ENCODE assay signal across 17 cellular contexts in the genomic region with DNA sequence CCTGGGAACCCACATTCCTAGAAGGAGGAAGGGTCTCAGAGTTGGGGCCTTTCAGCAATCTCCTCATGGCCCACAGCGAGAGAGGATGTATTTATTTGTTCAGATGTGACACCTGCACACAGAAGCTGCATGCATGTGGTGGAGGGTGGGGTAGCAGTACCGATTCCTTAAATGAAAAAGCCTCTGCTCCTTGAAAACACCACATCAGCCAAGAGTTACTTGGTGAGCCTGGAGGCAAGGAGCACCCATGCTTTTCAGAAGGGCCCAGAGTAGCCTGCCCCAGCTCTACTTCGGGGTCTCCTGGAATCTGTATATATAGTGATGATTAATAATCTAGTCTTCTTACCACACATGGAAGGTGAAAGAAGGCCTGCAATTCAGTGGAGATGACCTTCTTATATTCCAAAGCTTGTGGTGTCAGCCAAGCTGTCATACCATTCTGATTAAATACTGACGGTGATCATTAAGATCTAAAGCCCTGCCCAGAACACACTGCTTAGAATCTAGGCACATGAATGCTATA. TPM values are rescaled to one million over a fixed set of nuclear protein-coding genes. Genes with fewer than 3 reads are reported as not detected.
DNase-seq lines count a peak whose midpoint lies in the region; ATAC-seq and TF ChIP-seq lines count a peak whose summit lies in the region.
"Had no signal": no experiment of that assay in that cellular context is flagged by ENCODE, and none has a peak within 500 bp of the region (broad histone marks: within the 10 kb centered on the region; RNA-seq: fewer than 3 reads in every experiment).

No MANE protein-coding gene starts in this region.

- no peaks in the 10 kb centered on the region for H3K79me2 ChIP-seq in fibroblast of lung (ENCODE audit: control insufficient read depth, insufficient read depth, low read length)

- H3K27ac ChIP-seq in RWPE2 (ENCODE audit: poor library complexity, severe bottlenecking) = peak overlapping the region; percentile 56
- H3K27ac ChIP-seq in fibroblast of lung (ENCODE audit: insufficient read depth, low read length) = peak overlapping the region; percentile 68
- peak overlapping the region; percentile 87 for H3K27ac ChIP-seq in psoas muscle
- H3K27ac ChIP-seq in CD8-positive, alpha-beta memory T cell (ENCODE audit: low read depth, low read length) = no peak overlapping the region

- TF ChIP-seq CTCF in RWPE2 (IDR thresholded peaks at IDR 0.05; ENCODE audit: poor library complexity, severe bottlenecking) (no peak), fibroblast of lung (conservative IDR thresholded peaks at IDR 0.05 in 1 of 2, IDR thresholded peaks at IDR 0.05 in 1 of 2; ENCODE audit: low read depth in 1 of 2, low read length in 2 of 2) (no peak), psoas muscle (IDR thresholded peaks at IDR 0.05) (no peak), BE2C (IDR thresholded peaks at IDR 0.05; ENCODE audit: low read depth, low read length) (no peak)

- no peak overlapping the region for H3K4me3 ChIP-seq in RWPE2 (ENCODE audit: severe bottlenecking)
- H3K4me3 ChIP-seq in fibroblast of lung (replicated peaks in 1 of 4; ENCODE audit: control extremely low read depth in 1 of 4, insufficient read depth in 1 of 4, low read depth in 3 of 4, low read length in 4 of 4) = no peak overlapping the region
- H3K4me3 ChIP-seq in psoas muscle = no peak overlapping the region
- no peak overlapping the region for H3K4me3 ChIP-seq in CD8-positive, alpha-beta memory T cell (ENCODE audit: low read length)
- no peak overlapping the region for H3K4me3 ChIP-seq in BE2C (ENCODE audit: low read depth, low read length)
- H3K4me3 ChIP-seq: BLaER1 treated with 17β-estradiol and CSF1 and Interleukin-3, amounts not matched to agents 10 nM and 100 nM had no signal

- intact Hi-C loops in psoas muscle (cut with DNase I) = no loop called here

- 53 to 69% (median 60%) methylated on average over 4 of the region's 4 CpGs for WGBS in psoas muscle, 3 donors

- H4K20me1 ChIP-seq in fibroblast of lung (ENCODE audit: control insufficient read depth, extremely low read depth, insufficient read depth, low read length) = no peaks in the 10 kb centered on the region
- H4K20me1 ChIP-seq: BLaER1 treated with 17β-estradiol and CSF1 and Interleukin-3, amounts not matched to agents 10 nM and 100 nM had no signal

- H2AFZ ChIP-seq in fibroblast of lung (ENCODE audit: low read length) = no peak overlapping the region

- peaks cover 13% of the 10 kb centered on the region for H3K4me1 ChIP-seq in RWPE2 (ENCODE audit: insufficient read depth, poor library complexity, severe bottlenecking)
- H3K4me1 ChIP-seq in fibroblast of lung (ENCODE audit: control insufficient read depth, extremely low read depth, insufficient read depth, low read length) = peaks cover 15% of the 10 kb centered on the region
- peaks cover 40% of the 10 kb centered on the region for H3K4me1 ChIP-seq in psoas muscle
- H3K4me1 ChIP-seq in CD8-positive, alpha-beta memory T cell (ENCODE audit: insufficient read depth, low read length) = no peaks in the 10 kb centered on the region
- H3K4me1 ChIP-seq in BE2C = no peaks in the 10 kb centered on the region; the same call in 1 of the 2 replicates

- ATAC-seq in RWPE2 (ENCODE audit: low read depth) (peak; percentile 42), psoas muscle (peak; percentile 37 to 70 (median 50))
- ATAC-seq: HCT116 had no signal

- DNase-seq in HCEC 1CT = peak; percentile 11
- no peak for DNase-seq in RWPE2 (ENCODE audit: low spot score)
- peak in 1 of 2 donors; percentile 7 for DNase-seq in fibroblast of lung (ENCODE audit: low read depth in 2 of 2)
- no peak for DNase-seq in psoas muscle
- DNase-seq in NCI-H1694 (lab: John Stamatoyannopoulos, UW) = no peak
- no peak for DNase-seq in mucosa of gallbladder (ENCODE audit: low spot score)
- no peak for DNase-seq in CD8-positive, alpha-beta memory T cell
- no peak for DNase-seq in BE2C
- DNase-seq: DMS79 treated with DMSO at 0.1 percent for 48 hours, NCI-H1092 treated with DMSO at 0.1 percent for 48 hours, NCI-H146, NCI-H2081 treated with DMSO at 0.1 percent for 48 hours, NCI-H510A, NCI-H748 treated with DMSO at 0.1 percent for 48 hours had no signal

- H3K4me3 Mint-ChIP-seq in CD8-positive, alpha-beta memory T cell = no peak overlapping the region

- H3K4me1 Mint-ChIP-seq in CD8-positive, alpha-beta memory T cell = no peaks in the 10 kb centered on the region

- H3K36me3 ChIP-seq in RWPE2 (ENCODE audit: low read depth) (no peaks in the 10 kb centered on the region), fibroblast of lung (ENCODE audit: control insufficient read depth, insufficient read depth, low read length) (no peaks in the 10 kb centered on the region), psoas muscle (ENCODE audit: insufficient read depth in 1 of 2, low read depth in 1 of 2) (no peaks in the 10 kb centered on the region), BE2C (no peaks in the 10 kb centered on the region)
- no peaks in the 10 kb centered on the region for H3K36me3 ChIP-seq in CD8-positive, alpha-beta memory T cell (ENCODE audit: insufficient read depth, low read length)
- H3K36me3 ChIP-seq: BLaER1 treated with 17β-estradiol and CSF1 and Interleukin-3, amounts not matched to agents 10 nM and 100 nM had no signal

- no peak overlapping the region for H3K27ac Mint-ChIP-seq in CD8-positive, alpha-beta memory T cell

- H3K9me3 ChIP-seq in RWPE2 (ENCODE audit: severe bottlenecking) (peaks cover 8% of the 10 kb centered on the region), fibroblast of lung (ENCODE audit: control insufficient read depth, insufficient read depth, low read depth, low read length) (no peaks in the 10 kb centered on the region), psoas muscle (no peaks in the 10 kb centered on the region), BE2C (peaks cover 2% of the 10 kb centered on the region; the same call in 1 of the 2 replicates)
- H3K9me3 ChIP-seq in CD8-positive, alpha-beta memory T cell (ENCODE audit: low read length) = no peaks in the 10 kb centered on the region

- H3K36me3 Mint-ChIP-seq in CD8-positive, alpha-beta memory T cell = peaks cover 0 to 3% (median 0%) of the 10 kb centered on the region in 3 donors

- H3K27me3 ChIP-seq in RWPE2 (ENCODE audit: insufficient read depth, poor library complexity, severe bottlenecking) (no peaks in the 10 kb centered on the region), fibroblast of lung (ENCODE audit: control insufficient read depth, insufficient read depth, low read length) (no peaks in the 10 kb centered on the region), psoas muscle (ENCODE audit: insufficient read depth in 3 of 3, low read length in 2 of 3) (no peaks in the 10 kb centered on the region), BE2C (no peaks in the 10 kb centered on the region)
- H3K27me3 ChIP-seq in CD8-positive, alpha-beta memory T cell (ENCODE audit: insufficient read depth, low read length, poor library complexity, severe bottlenecking) = no peaks in the 10 kb centered on the region
- H3K27me3 ChIP-seq: BLaER1 treated with 17β-estradiol and CSF1 and Interleukin-3, amounts not matched to agents 10 nM and 100 nM had no signal

- no peaks in the 10 kb centered on the region for H3K27me3 Mint-ChIP-seq in CD8-positive, alpha-beta memory T cell

- POLR2A ChIA-PET in CD8-positive, alpha-beta memory T cell (lab: Charles Lee) = no interaction called here

- H3K9me3 Mint-ChIP-seq in CD8-positive, alpha-beta memory T cell = peaks cover 0 to 18% (median 7%) of the 10 kb centered on the region in 5 donors

- CTCF ChIA-PET in CD8-positive, alpha-beta memory T cell (lab: Charles Lee) = no interaction called here

- H3K4me2 ChIP-seq in fibroblast of lung (ENCODE audit: extremely low read depth, insufficient read depth, low read length) = peak overlapping the region; percentile 66

- H3K9ac ChIP-seq in fibroblast of lung (ENCODE audit: insufficient read depth, low read length) = no peak overlapping the region

RNA-seq across cellular contexts. Expression of a gene that starts 33.5 kb away (rescaled TPM):
- total RNA-seq in fibroblast of lung (9.5 and 13.4 TPM in 2 replicates), psoas muscle (1 to 10 TPM; 3.5 to 7.4 (median 3.7) TPM), mucosa of gallbladder (9.8 TPM)
- polyA plus RNA-seq in fibroblast of lung (2.4 and 5.3 TPM in 2 replicates), psoas muscle (1 to 10 TPM; 1.1 to 5.8 (median 2.5) TPM)
- 0.99 and 2.1 TPM in 2 replicates for polyA plus RNA-seq in fibroblast of lung (2012)
- polyA minus RNA-seq in fibroblast of lung (ENCODE audit: low replicate concordance) = 4.2 and 6.6 TPM in 2 replicates
- not detected for total RNA-seq in CD8-positive, alpha-beta memory T cell
- polyA plus RNA-seq in CD8-positive, alpha-beta memory T cell = not detected
- polyA plus RNA-seq in BE2C (2012; ENCODE audit: insufficient read depth, insufficient read length, low read depth) = 1.5 TPM
- total RNA-seq: OCI-LY7 had no signal

Comparison
In these comparisons a context has a peak if more than half of its experiments do, and no peak if none do; other contexts are left out.
1. RNA of a gene that starts 33.5 kb away (total RNA-seq): 9.5 to 13.4 TPM in fibroblast of lung, 9.8 TPM in mucosa of gallbladder (single experiment) and 3.5 to 7.4 TPM in psoas muscle; not detected in CD8-positive, alpha-beta memory T cell; every median in the first group is over 4 times any median in the second.